8 cellular contexts compared by ENCODE assay signal in the genomic region with DNA sequence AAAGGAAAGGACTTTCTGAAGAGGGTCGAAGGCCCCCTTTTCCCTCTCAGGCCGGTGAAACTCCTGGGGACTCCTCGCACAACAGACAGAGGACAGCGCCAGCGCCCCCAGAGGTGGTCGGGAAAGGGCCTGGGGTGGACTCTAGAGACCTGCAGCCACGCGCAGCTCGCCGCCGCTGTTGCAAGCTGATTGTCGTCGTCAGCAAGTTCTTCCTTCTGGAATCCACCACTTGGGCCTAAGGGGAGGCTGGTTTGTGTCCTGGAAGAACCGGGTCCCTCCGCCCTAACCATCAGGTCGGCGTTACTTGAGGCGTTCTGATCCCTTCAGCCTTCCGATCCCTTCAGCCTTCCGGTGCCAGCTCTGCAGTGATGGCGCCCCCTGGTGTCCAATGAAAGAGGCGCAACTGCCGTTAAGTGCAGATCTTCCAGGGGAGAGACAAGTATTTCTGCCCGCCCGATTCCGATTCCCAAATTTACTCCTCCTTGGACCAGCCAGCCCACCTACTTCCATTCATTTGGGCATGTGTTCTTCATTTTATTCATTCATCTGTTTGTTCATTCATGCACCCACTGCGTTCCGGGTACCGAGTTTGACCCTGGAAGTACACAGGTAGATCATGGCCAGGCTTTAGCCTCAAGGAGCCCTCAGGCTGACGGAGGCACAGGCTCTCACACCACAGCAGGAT.
DNase-seq lines count a peak whose midpoint lies in the region; ATAC-seq and TF ChIP-seq lines count a peak whose summit lies in the region.

No MANE protein-coding gene starts in this region.

- DNase-seq in Caki2 (ENCODE audit: low read depth) = peak; percentile 68
- DNase-seq in HS-5 (ENCODE audit: low read depth) = peak; percentile 22
- DNase-seq in OCI-LY7 (ENCODE audit: low spot score) = peak; percentile 70
- peak; percentile 70 to 81 for DNase-seq in activated T-cell treated with anti-CD3 and anti-CD28 coated beads, Interleukin-2, amount 50 U/mL, for 72 hours
- DNase-seq in fibroblast of mammary gland (ENCODE audit: low read depth) = peak; percentile 57
- peak; percentile 65 for DNase-seq in natural killer cell
- DNase-seq in stimulated activated effector memory CD8-positive, alpha-beta T cell treated with anti-CD3 and anti-CD28 coated beads, Interleukin-12 subunit alpha, Interleukin-12 subunit beta, amount 100 ng/mL, for 72 hours (ENCODE audit: low spot score in 2 of 2) = peak; percentile 64 to 88

- no peak overlapping the region for H3K27ac ChIP-seq in OCI-LY7 (ENCODE audit: low read depth, low read length, poor library complexity, severe bottlenecking)

- peak overlapping the region; percentile 65 for H3K4me2 ChIP-seq in OCI-LY7 (ENCODE audit: low read length)

- no peaks in the 10 kb centered on the region for H3K4me1 ChIP-seq in OCI-LY7 (ENCODE audit: insufficient read depth, low read length, poor library complexity, severe bottlenecking)

- H3K27me3 Mint-ChIP-seq in activated T-cell treated with anti-CD3 and anti-CD28 coated beads, Interleukin-2, amount 50 U/mL, for 72 hours (ENCODE audit: low read depth) = peaks cover 52% of the 10 kb centered on the region
- peaks cover 47 to 52% of the 10 kb centered on the region in 2 donors for H3K27me3 Mint-ChIP-seq in natural killer cell (ENCODE audit: low read depth in 2 of 2)

- peaks cover 2 to 5% of the 10 kb centered on the region in 2 donors for H3K9me3 Mint-ChIP-seq in activated T-cell treated with anti-CD3 and anti-CD28 coated beads, Interleukin-2, amount 50 U/mL, for 72 hours
- peaks cover 2% of the 10 kb centered on the region in 2 donors for H3K9me3 Mint-ChIP-seq in natural killer cell
- peaks cover 6% of the 10 kb centered on the region for H3K9me3 Mint-ChIP-seq in stimulated activated effector memory CD8-positive, alpha-beta T cell treated with anti-CD3 and anti-CD28 coated beads, Interleukin-12 subunit alpha, Interleukin-12 subunit beta, amount 100 ng/mL, for 72 hours

- peak overlapping the region in 1 of 2 donors; percentile 57 for H3K4me3 Mint-ChIP-seq in activated T-cell treated with anti-CD3 and anti-CD28 coated beads, Interleukin-2, amount 50 U/mL, for 72 hours
- H3K4me3 Mint-ChIP-seq in natural killer cell = peak overlapping the region; percentile 63
- peak overlapping the region; percentile 21 for H3K4me3 Mint-ChIP-seq in stimulated activated effector memory CD8-positive, alpha-beta T cell treated with anti-CD3 and anti-CD28 coated beads, Interleukin-12 subunit alpha, Interleukin-12 subunit beta, amount 100 ng/mL, for 72 hours

- TF ChIP-seq CTCF in OCI-LY7 (conservative IDR thresholded peaks at IDR 0.05; ENCODE audit: low read length) = peak; percentile 90
- TF ChIP-seq CTCF in fibroblast of mammary gland (conservative IDR thresholded peaks at IDR 0.05; ENCODE audit: control insufficient read depth, insufficient read depth, low read depth, low read length) = peak; percentile 86
- peak; percentile 80 for TF ChIP-seq CTCF in natural killer cell (IDR thresholded peaks at IDR 0.05)

- CTCF ChIA-PET in OCI-LY7 (lab: Charles Lee; ENCODE audit: unreplicated experiment) = interaction anchor here (0.6 to 1.3 kb wide), 3 partner anchors 19 to 394 kb away, joined by 4 to 6 read pairs (median 4); no protein-coding TSS in a partner anchor

- no peaks in the 10 kb centered on the region for H3K36me3 ChIP-seq in OCI-LY7 (ENCODE audit: insufficient read depth, low read length)

- peaks cover 13% of the 10 kb centered on the region for H3K4me1 Mint-ChIP-seq in activated T-cell treated with anti-CD3 and anti-CD28 coated beads, Interleukin-2, amount 50 U/mL, for 72 hours (ENCODE audit: low read depth)
- H3K4me1 Mint-ChIP-seq in natural killer cell = peaks cover 14 to 15% of the 10 kb centered on the region in 2 donors
- H3K4me1 Mint-ChIP-seq in stimulated activated effector memory CD8-positive, alpha-beta T cell treated with anti-CD3 and anti-CD28 coated beads, Interleukin-12 subunit alpha, Interleukin-12 subunit beta, amount 100 ng/mL, for 72 hours = peaks cover 12% of the 10 kb centered on the region

- no TSS peak for BruUV-seq in OCI-LY7 (replicated peaks; lab: Mats Ljungman, UMichigan)

- no peaks in the 10 kb centered on the region for H4K20me1 ChIP-seq in OCI-LY7 (ENCODE audit: insufficient read depth, low read length)

- peak overlapping the region; percentile 59 for H3K4me3 ChIP-seq in OCI-LY7 (ENCODE audit: low read depth, low read length, poor library complexity, severe bottlenecking)
- H3K4me3 ChIP-seq in fibroblast of mammary gland (ENCODE audit: control insufficient read depth, low read depth, low read length) = no peak overlapping the region

- H3K9me2 ChIP-seq in OCI-LY7 (ENCODE audit: insufficient read depth, low read length) = no peaks in the 10 kb centered on the region

- peaks cover 6% of the 10 kb centered on the region; the same call in 1 of the 2 replicates for H3K9me3 ChIP-seq in OCI-LY7 (ENCODE audit: low read length)

- no peak overlapping the region for H3K27ac Mint-ChIP-seq in activated T-cell treated with anti-CD3 and anti-CD28 coated beads, Interleukin-2, amount 50 U/mL, for 72 hours
- no peak overlapping the region for H3K27ac Mint-ChIP-seq in natural killer cell
- H3K27ac Mint-ChIP-seq in stimulated activated effector memory CD8-positive, alpha-beta T cell treated with anti-CD3 and anti-CD28 coated beads, Interleukin-12 subunit alpha, Interleukin-12 subunit beta, amount 100 ng/mL, for 72 hours = no peak overlapping the region

- POLR2A ChIA-PET in OCI-LY7 (lab: Charles Lee) = interaction anchor here (0.7 kb wide), 1 partner anchor 9 kb away, joined by 3 read pairs; no protein-coding TSS in a partner anchor

- H3K36me3 Mint-ChIP-seq in activated T-cell treated with anti-CD3 and anti-CD28 coated beads, Interleukin-2, amount 50 U/mL, for 72 hours (ENCODE audit: insufficient read depth in 2 of 2) = peaks cover 0 to 3% of the 10 kb centered on the region in 2 donors
- H3K36me3 Mint-ChIP-seq in natural killer cell = peaks cover 6% of the 10 kb centered on the region
- no peaks in the 10 kb centered on the region for H3K36me3 Mint-ChIP-seq in stimulated activated effector memory CD8-positive, alpha-beta T cell treated with anti-CD3 and anti-CD28 coated beads, Interleukin-12 subunit alpha, Interleukin-12 subunit beta, amount 100 ng/mL, for 72 hours

- peak; percentile 72 to 76 for ATAC-seq in activated T-cell treated with anti-CD3 and anti-CD28 coated beads, Interleukin-2, amount 50 U/mL, for 72 hours (replicated peaks in 1 of 2)
- ATAC-seq in natural killer cell = peak; percentile 62 to 89 (median 64)
- ATAC-seq in stimulated activated effector memory CD8-positive, alpha-beta T cell treated with anti-CD3 and anti-CD28 coated beads, Interleukin-12 subunit alpha, Interleukin-12 subunit beta, amount 100 ng/mL, for 72 hours = peak; percentile 70
- ATAC-seq in HG03521 (IDR thresholded peaks at IDR 0.05; ENCODE audit: unreplicated experiment) = no peak

- intact Hi-C loops in OCI-LY7 (cut with micrococcal nuclease; ENCODE audit: unreplicated experiment) = loop anchor here (1.0 kb wide), 1 partner anchor 395 kb away; no protein-coding TSS in a partner anchor
- intact Hi-C loops in natural killer cell (cut with micrococcal nuclease) = loop anchor here (1.0 kb wide), 1 partner anchor 395 kb away; no protein-coding TSS in a partner anchor

- peak overlapping the region; percentile 64; the same call in 1 of the 2 replicates for H2AFZ ChIP-seq in OCI-LY7 (ENCODE audit: low read length)

- H3K79me2 ChIP-seq in OCI-LY7 (ENCODE audit: insufficient read depth, low read depth, low read length) = no peaks in the 10 kb centered on the region

- in situ Hi-C loops in Caki2 (cut with HindIII; ENCODE audit: low pct_unique_long_range_greater_than_20kb, low sequenced_read_pairs) = no loop called here

Comparison
In these comparisons a context has a peak if more than half of its experiments do, and no peak if none do; other contexts are left out.
1. DNase-seq: peak in every context shown above with its lines; median percentile 76 in stimulated activated effector memory CD8-positive, alpha-beta T cell treated with anti-CD3 and anti-CD28 coated beads, Interleukin-12 subunit alpha, Interleukin-12 subunit beta, amount 100 ng/mL, for 72 hours; 76 in activated T-cell treated with anti-CD3 and anti-CD28 coated beads, Interleukin-2, amount 50 U/mL, for 72 hours; 70 in OCI-LY7; 68 in Caki2; 65 in natural killer cell; 57 in fibroblast of mammary gland; 22 in HS-5.